8 cellular contexts compared by ENCODE assay signal in genomic region chr5:158875272-158875679, GRCh38.
DNase-seq lines count a peak whose midpoint lies in the region; ATAC-seq, FAIRE-seq and TF ChIP-seq lines count a peak whose summit lies in the region.

No MANE protein-coding gene starts in this region.

- H3K27me3 ChIP-seq in bronchial epithelial cell (ENCODE audit: control insufficient read depth, insufficient read depth, low read length), result no peaks in the 10 kb centered on the region

- H3K4me3 Mint-ChIP-seq in osteocyte (ENCODE audit: unreplicated experiment), result peak overlapping the region; percentile 63

- H3K4me3 ChIP-seq in bronchial epithelial cell (ENCODE audit: low read depth, low read length), result no peak overlapping the region

- peak overlapping the region; percentile 86 for H3K27ac Mint-ChIP-seq in osteocyte (ENCODE audit: unreplicated experiment)

- no peaks in the 10 kb centered on the region for H3K9me3 Mint-ChIP-seq in osteocyte (ENCODE audit: unreplicated experiment)

- ATAC-seq in GM18502 (IDR thresholded peaks at IDR 0.05; ENCODE audit: poor library complexity, unreplicated experiment) (peak; percentile 42), HG03460 (IDR thresholded peaks at IDR 0.05; ENCODE audit: unreplicated experiment) (peak; percentile 33)

- DNase-seq in bronchial epithelial cell (ENCODE audit: low read depth) (peak; percentile 40), osteocyte (ENCODE audit: extremely low spot score, unreplicated experiment) (no peak), retina (no peak), NCI-H2029 (lab: John Stamatoyannopoulos, UW) (no peak), globus pallidus (ENCODE audit: low spot score) (no peak)
- DNase-seq in stimulated activated CD4-positive, alpha-beta T cell treated with anti-CD3 and anti-CD28 coated beads, Interleukin-12 subunit alpha, Interleukin-12 subunit beta, amount 100 ng/mL, for 4 hours, result no peak

- H3K27me3 Mint-ChIP-seq in osteocyte (ENCODE audit: unreplicated experiment), result no peaks in the 10 kb centered on the region

- no peak for TF ChIP-seq CTCF in bronchial epithelial cell (IDR thresholded peaks at IDR 0.05; ENCODE audit: insufficient read depth, low read length, severe bottlenecking)
- no peak for TF ChIP-seq CTCF in osteocyte (IDR thresholded peaks at IDR 0.05)

- FAIRE-seq in bronchial epithelial cell (lab: Jason Lieb, UNC), result no peak

- peaks cover 82% of the 10 kb centered on the region for H3K4me1 Mint-ChIP-seq in osteocyte (ENCODE audit: unreplicated experiment)

- H3K36me3 ChIP-seq in bronchial epithelial cell (ENCODE audit: control insufficient read depth, insufficient read depth, low read length), result no peaks in the 10 kb centered on the region

- H3K36me3 Mint-ChIP-seq in osteocyte (ENCODE audit: unreplicated experiment), result peaks cover 8% of the 10 kb centered on the region
